ENCODE assay signal across 1 cellular context in the genomic region with DNA sequence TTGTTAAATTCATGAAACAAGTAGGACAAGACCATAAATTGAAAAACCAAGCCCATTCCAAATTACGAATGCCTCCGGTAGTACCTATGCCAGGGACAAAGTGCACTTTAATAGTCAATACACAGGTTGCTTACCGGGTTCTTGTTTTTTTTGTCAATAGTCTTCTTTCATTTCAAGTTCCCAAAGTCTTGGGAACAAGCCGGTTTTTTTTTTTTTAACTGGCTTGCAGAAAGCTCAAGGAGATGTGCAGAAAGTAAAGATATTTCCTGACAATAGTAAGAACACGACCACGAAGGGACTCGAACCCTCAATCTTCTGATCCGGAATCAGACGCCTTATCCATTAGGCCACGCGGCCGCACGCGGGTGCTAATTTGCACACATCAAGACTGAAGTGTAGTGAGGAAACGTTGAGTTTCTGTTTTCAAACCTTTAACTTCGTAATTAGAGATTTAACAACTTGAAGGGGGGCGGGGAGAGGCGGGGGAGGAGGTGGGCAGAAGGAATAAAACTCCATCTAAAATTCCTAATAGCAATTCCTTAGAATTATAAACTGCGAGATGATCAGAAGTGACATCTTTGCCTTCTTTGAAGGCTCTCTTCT.
TF ChIP-seq lines count a peak whose summit lies in the region.

No MANE protein-coding gene starts in this region.

TF ChIP-seq in K562, 482 proteins besides CTCF, POLR2A, EP300 and RAD21 (continued from another document and continues in another):
- TF ChIP-seq, protein P1, sequence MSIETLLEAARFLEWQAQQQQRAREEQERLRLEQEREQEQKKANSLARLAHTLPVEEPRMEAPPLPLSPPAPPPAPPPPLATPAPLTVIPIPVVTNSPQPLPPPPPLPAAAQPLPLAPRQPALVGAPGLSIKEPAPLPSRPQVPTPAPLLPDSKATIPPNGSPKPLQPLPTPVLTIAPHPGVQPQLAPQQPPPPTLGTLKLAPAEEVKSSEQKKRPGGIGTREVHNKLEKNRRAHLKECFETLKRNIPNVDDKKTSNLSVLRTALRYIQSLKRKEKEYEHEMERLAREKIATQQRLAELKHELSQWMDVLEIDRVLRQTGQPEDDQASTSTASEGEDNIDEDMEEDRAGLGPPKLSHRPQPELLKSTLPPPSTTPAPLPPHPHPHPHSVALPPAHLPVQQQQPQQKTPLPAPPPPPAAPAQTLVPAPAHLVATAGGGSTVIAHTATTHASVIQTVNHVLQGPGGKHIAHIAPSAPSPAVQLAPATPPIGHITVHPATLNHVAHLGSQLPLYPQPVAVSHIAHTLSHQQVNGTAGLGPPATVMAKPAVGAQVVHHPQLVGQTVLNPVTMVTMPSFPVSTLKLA (conservative IDR thresholded peaks at IDR 0.05) = peak; percentile 61 to 79; a peak in 3 of 4 replicates
- TF ChIP-seq, protein P2, sequence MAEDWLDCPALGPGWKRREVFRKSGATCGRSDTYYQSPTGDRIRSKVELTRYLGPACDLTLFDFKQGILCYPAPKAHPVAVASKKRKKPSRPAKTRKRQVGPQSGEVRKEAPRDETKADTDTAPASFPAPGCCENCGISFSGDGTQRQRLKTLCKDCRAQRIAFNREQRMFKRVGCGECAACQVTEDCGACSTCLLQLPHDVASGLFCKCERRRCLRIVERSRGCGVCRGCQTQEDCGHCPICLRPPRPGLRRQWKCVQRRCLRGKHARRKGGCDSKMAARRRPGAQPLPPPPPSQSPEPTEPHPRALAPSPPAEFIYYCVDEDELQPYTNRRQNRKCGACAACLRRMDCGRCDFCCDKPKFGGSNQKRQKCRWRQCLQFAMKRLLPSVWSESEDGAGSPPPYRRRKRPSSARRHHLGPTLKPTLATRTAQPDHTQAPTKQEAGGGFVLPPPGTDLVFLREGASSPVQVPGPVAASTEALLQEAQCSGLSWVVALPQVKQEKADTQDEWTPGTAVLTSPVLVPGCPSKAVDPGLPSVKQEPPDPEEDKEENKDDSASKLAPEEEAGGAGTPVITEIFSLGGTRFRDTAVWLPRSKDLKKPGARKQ (CRISPR knock-in tag; IDR thresholded peaks at IDR 0.05) = no peak
- peak; percentile 79 for TF ChIP-seq FOXJ2 (tag; IDR thresholded peaks at IDR 0.05)
- peak; percentile 89 for TF ChIP-seq NBN (IDR thresholded peaks at IDR 0.05; ENCODE audit: low read depth)
- TF ChIP-seq ELF1 (tag; IDR thresholded peaks at IDR 0.05) = peak; percentile 56
- TF ChIP-seq GABPB1 (CRISPR knock-in tag; IDR thresholded peaks at IDR 0.05) = no peak
- peak in 1 of 2 experiments; percentile 83; a peak in 2 of 4 replicates for TF ChIP-seq HDAC1 (IDR thresholded peaks at IDR 0.05)
- peak; percentile 74 for TF ChIP-seq ZNF764 (CRISPR knock-in tag; IDR thresholded peaks at IDR 0.05; ENCODE audit: low read depth)
- TF ChIP-seq, protein P3, sequence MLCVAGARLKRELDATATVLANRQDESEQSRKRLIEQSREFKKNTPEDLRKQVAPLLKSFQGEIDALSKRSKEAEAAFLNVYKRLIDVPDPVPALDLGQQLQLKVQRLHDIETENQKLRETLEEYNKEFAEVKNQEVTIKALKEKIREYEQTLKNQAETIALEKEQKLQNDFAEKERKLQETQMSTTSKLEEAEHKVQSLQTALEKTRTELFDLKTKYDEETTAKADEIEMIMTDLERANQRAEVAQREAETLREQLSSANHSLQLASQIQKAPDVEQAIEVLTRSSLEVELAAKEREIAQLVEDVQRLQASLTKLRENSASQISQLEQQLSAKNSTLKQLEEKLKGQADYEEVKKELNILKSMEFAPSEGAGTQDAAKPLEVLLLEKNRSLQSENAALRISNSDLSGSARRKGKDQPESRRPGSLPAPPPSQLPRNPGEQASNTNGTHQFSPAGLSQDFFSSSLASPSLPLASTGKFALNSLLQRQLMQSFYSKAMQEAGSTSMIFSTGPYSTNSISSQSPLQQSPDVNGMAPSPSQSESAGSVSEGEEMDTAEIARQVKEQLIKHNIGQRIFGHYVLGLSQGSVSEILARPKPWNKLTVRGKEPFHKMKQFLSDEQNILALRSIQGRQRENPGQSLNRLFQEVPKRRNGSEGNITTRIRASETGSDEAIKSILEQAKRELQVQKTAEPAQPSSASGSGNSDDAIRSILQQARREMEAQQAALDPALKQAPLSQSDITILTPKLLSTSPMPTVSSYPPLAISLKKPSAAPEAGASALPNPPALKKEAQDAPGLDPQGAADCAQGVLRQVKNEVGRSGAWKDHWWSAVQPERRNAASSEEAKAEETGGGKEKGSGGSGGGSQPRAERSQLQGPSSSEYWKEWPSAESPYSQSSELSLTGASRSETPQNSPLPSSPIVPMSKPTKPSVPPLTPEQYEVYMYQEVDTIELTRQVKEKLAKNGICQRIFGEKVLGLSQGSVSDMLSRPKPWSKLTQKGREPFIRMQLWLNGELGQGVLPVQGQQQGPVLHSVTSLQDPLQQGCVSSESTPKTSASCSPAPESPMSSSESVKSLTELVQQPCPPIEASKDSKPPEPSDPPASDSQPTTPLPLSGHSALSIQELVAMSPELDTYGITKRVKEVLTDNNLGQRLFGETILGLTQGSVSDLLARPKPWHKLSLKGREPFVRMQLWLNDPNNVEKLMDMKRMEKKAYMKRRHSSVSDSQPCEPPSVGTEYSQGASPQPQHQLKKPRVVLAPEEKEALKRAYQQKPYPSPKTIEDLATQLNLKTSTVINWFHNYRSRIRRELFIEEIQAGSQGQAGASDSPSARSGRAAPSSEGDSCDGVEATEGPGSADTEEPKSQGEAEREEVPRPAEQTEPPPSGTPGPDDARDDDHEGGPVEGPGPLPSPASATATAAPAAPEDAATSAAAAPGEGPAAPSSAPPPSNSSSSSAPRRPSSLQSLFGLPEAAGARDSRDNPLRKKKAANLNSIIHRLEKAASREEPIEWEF (CRISPR knock-in tag; IDR thresholded peaks at IDR 0.05) = peak; percentile 66; the same call in 1 of the 2 replicates
- TF ChIP-seq, protein P4, sequence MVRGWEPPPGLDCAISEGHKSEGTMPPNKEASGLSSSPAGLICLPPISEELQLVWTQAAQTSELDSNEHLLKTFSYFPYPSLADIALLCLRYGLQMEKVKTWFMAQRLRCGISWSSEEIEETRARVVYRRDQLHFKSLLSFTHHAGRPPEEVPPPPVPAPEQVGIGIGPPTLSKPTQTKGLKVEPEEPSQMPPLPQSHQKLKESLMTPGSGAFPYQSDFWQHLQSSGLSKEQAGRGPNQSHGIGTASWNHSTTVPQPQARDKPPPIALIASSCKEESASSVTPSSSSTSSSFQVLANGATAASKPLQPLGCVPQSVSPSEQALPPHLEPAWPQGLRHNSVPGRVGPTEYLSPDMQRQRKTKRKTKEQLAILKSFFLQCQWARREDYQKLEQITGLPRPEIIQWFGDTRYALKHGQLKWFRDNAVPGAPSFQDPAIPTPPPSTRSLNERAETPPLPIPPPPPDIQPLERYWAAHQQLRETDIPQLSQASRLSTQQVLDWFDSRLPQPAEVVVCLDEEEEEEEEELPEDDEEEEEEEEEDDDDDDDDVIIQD (CRISPR knock-in tag; IDR thresholded peaks at IDR 0.05) = no peak
- peak; percentile 97 for TF ChIP-seq ZNF384 (IDR thresholded peaks at IDR 0.05; ENCODE audit: low read depth, low read length)
- TF ChIP-seq, protein P5, sequence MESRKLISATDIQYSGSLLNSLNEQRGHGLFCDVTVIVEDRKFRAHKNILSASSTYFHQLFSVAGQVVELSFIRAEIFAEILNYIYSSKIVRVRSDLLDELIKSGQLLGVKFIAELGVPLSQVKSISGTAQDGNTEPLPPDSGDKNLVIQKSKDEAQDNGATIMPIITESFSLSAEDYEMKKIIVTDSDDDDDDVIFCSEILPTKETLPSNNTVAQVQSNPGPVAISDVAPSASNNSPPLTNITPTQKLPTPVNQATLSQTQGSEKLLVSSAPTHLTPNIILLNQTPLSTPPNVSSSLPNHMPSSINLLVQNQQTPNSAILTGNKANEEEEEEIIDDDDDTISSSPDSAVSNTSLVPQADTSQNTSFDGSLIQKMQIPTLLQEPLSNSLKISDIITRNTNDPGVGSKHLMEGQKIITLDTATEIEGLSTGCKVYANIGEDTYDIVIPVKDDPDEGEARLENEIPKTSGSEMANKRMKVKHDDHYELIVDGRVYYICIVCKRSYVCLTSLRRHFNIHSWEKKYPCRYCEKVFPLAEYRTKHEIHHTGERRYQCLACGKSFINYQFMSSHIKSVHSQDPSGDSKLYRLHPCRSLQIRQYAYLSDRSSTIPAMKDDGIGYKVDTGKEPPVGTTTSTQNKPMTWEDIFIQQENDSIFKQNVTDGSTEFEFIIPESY (CRISPR knock-in tag; IDR thresholded peaks at IDR 0.05) = peak; percentile 16; the same call in 1 of the 2 replicates
- TF ChIP-seq MXI1 (IDR thresholded peaks at IDR 0.05; ENCODE audit: low read depth, low read length) = peak; percentile 68; the same call in 1 of the 2 replicates
- no peak for TF ChIP-seq ZFPM2 (CRISPR knock-in tag; IDR thresholded peaks at IDR 0.05)
- TF ChIP-seq, protein P6, sequence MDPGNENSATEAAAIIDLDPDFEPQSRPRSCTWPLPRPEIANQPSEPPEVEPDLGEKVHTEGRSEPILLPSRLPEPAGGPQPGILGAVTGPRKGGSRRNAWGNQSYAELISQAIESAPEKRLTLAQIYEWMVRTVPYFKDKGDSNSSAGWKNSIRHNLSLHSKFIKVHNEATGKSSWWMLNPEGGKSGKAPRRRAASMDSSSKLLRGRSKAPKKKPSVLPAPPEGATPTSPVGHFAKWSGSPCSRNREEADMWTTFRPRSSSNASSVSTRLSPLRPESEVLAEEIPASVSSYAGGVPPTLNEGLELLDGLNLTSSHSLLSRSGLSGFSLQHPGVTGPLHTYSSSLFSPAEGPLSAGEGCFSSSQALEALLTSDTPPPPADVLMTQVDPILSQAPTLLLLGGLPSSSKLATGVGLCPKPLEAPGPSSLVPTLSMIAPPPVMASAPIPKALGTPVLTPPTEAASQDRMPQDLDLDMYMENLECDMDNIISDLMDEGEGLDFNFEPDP (CRISPR knock-in tag; IDR thresholded peaks at IDR 0.05) = no peak
- TF ChIP-seq ESRRB (CRISPR knock-in tag; IDR thresholded peaks at IDR 0.05; ENCODE audit: borderline replicate concordance) = no peak
- TF ChIP-seq, protein P7, sequence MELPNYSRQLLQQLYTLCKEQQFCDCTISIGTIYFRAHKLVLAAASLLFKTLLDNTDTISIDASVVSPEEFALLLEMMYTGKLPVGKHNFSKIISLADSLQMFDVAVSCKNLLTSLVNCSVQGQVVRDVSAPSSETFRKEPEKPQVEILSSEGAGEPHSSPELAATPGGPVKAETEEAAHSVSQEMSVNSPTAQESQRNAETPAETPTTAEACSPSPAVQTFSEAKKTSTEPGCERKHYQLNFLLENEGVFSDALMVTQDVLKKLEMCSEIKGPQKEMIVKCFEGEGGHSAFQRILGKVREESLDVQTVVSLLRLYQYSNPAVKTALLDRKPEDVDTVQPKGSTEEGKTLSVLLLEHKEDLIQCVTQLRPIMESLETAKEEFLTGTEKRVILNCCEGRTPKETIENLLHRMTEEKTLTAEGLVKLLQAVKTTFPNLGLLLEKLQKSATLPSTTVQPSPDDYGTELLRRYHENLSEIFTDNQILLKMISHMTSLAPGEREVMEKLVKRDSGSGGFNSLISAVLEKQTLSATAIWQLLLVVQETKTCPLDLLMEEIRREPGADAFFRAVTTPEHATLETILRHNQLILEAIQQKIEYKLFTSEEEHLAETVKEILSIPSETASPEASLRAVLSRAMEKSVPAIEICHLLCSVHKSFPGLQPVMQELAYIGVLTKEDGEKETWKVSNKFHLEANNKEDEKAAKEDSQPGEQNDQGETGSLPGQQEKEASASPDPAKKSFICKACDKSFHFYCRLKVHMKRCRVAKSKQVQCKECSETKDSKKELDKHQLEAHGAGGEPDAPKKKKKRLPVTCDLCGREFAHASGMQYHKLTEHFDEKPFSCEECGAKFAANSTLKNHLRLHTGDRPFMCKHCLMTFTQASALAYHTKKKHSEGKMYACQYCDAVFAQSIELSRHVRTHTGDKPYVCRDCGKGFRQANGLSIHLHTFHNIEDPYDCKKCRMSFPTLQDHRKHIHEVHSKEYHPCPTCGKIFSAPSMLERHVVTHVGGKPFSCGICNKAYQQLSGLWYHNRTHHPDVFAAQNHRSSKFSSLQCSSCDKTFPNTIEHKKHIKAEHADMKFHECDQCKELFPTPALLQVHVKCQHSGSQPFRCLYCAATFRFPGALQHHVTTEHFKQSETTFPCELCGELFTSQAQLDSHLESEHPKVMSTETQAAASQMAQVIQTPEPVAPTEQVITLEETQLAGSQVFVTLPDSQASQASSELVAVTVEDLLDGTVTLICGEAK (IDR thresholded peaks at IDR 0.05) = peak; percentile 74
- TF ChIP-seq, protein P7 (CRISPR knock-in tag; IDR thresholded peaks at IDR 0.05) = no peak
- TF ChIP-seq ZFP36 (IDR thresholded peaks at IDR 0.05; ENCODE audit: low read depth, low read length, partially characterized antibody) = peak; percentile 12
- peak; percentile 76; the same call in 1 of the 2 replicates for TF ChIP-seq GATAD2A (IDR thresholded peaks at IDR 0.05)
- TF ChIP-seq TEAD1 (CRISPR knock-in tag; IDR thresholded peaks at IDR 0.05) = 0 out of 4 replicates have a peak, but pooled peaks of 1 of the 2 experiments have one; percentile 54
